ENCODE assay signal across 10 cellular contexts in genomic region chr1:91523462-91523861, GRCh38. TPM values are rescaled to one million over a fixed set of nuclear protein-coding genes. Genes with fewer than 3 reads are reported as not detected.
DNase-seq lines count a peak whose midpoint lies in the region; ATAC-seq and TF ChIP-seq lines count a peak whose summit lies in the region.
"Had no signal": no experiment of that assay in that cellular context is flagged by ENCODE, and none has a peak within 500 bp of the region (broad histone marks: within the 10 kb centered on the region; RNA-seq: fewer than 3 reads in every experiment).

No MANE protein-coding gene starts in this region.

- peak overlapping the region in 3 of 10 donors; percentile 0 to 53 (median 17) for H3K27ac Mint-ChIP-seq in naive thymus-derived CD8-positive, alpha-beta T cell

- peaks cover 0 to 2% (median 0%) of the 10 kb centered on the region in 3 donors for H3K36me3 Mint-ChIP-seq in naive thymus-derived CD8-positive, alpha-beta T cell

- H3K9me3 ChIP-seq in gastroesophageal sphincter = no peaks in the 10 kb centered on the region
- H3K9me3 ChIP-seq: neutrophil had no signal

- no peak for TF ChIP-seq EP300 in gastroesophageal sphincter (IDR thresholded peaks at IDR 0.05)

- H3K4me3 Mint-ChIP-seq in naive thymus-derived CD8-positive, alpha-beta T cell = no peak overlapping the region

- no peak for TF ChIP-seq POLR2A in gastroesophageal sphincter (IDR thresholded peaks at IDR 0.05)

- no peak overlapping the region for H3K4me3 ChIP-seq in gastroesophageal sphincter

- no peaks in the 10 kb centered on the region for H3K27me3 ChIP-seq in gastroesophageal sphincter
- H3K27me3 ChIP-seq: neutrophil had no signal

- H3K27me3 Mint-ChIP-seq in naive thymus-derived CD8-positive, alpha-beta T cell = no peaks in the 10 kb centered on the region

- no peaks in the 10 kb centered on the region for H3K9me3 Mint-ChIP-seq in naive thymus-derived CD8-positive, alpha-beta T cell

- ATAC-seq in GM18519 (IDR thresholded peaks at IDR 0.05; ENCODE audit: low FRiP score, unreplicated experiment) = peak; percentile 90
- peak; percentile 96 for ATAC-seq in GM21526 (IDR thresholded peaks at IDR 0.05; ENCODE audit: low FRiP score, unreplicated experiment)
- ATAC-seq in HG03442 (IDR thresholded peaks at IDR 0.05; ENCODE audit: unreplicated experiment) = peak; percentile 99
- ATAC-seq in naive thymus-derived CD8-positive, alpha-beta T cell = no peak
- no peak for ATAC-seq in gastroesophageal sphincter

- no peak overlapping the region for H3K27ac ChIP-seq in gastroesophageal sphincter
- H3K27ac ChIP-seq: neutrophil had no signal

- peaks cover 0 to 47% (median 6%) of the 10 kb centered on the region in 3 donors for H3K4me1 ChIP-seq in gastroesophageal sphincter

- H3K4me1 Mint-ChIP-seq in naive thymus-derived CD8-positive, alpha-beta T cell = peaks cover 5 to 16% (median 11%) of the 10 kb centered on the region in 4 donors

- H3K36me3 ChIP-seq in gastroesophageal sphincter = no peaks in the 10 kb centered on the region
- H3K36me3 ChIP-seq: neutrophil had no signal

- DNase-seq in kidney tubule cell (ENCODE audit: low spot score) (peak; percentile 86), NCI-H2227 treated with DMSO at 0.1 percent for 48 hours (lab: John Stamatoyannopoulos, UW) (no peak), AG08396 (ENCODE audit: low spot score) (no peak)
- no peak for DNase-seq in naive thymus-derived CD8-positive, alpha-beta T cell
- DNase-seq: NCI-H1436 treated with DMSO at 0.1 percent for 48 hours had no signal

- WGBS in gastroesophageal sphincter (ENCODE audit: low coverage in 1 of 2), 2 donors = 40 to 56% methylated on average over 1 of the region's 1 CpG

- no peak for TF ChIP-seq CTCF in gastroesophageal sphincter (IDR thresholded peaks at IDR 0.05)

- POLR2A ChIA-PET in naive thymus-derived CD8-positive, alpha-beta T cell (lab: Charles Lee) = no interaction called here

RNA-seq across cellular contexts. Expression of gene CDC7, which starts 22.8 kb away (rescaled TPM):
- 1 to 10 TPM; 9.1 to 9.5 TPM for total RNA-seq in naive thymus-derived CD8-positive, alpha-beta T cell
- 1 to 10 TPM; 2.9 to 3.5 (median 3.3) TPM for polyA plus RNA-seq in naive thymus-derived CD8-positive, alpha-beta T cell
- total RNA-seq in gastroesophageal sphincter = 1 to 10 TPM in 3 of 4 donors, under 1 TPM in 1; 0.31 to 3.2 (median 1.4) TPM

Comparison
In these comparisons a context has a peak if more than half of its experiments do, and no peak if none do; other contexts are left out.
1. ATAC-seq: peak in GM18519 (single experiment), GM21526 (single experiment) and HG03442 (single experiment); none in naive thymus-derived CD8-positive, alpha-beta T cell (0 of 2) and gastroesophageal sphincter (single experiment).